1 cellular context compared by ENCODE assay signal in the genomic region with DNA sequence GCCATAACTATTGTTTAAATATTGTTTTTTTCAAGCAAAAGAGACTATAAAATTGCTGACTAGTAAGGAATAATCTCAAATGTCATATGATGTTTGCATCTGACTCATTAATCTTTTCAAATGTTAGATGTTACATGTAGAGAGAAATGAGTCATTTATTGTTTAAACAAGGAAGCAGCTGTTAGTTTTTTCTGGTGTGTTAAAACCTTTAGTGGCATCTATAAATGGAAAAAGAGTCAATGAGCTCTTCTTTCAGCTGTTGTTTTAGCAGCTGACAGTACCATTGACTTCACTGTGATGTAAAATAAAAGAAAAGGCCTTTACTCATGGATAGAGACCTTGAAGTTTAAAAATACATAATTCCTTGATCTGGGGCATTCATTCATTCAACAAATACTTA.
TF ChIP-seq lines count a peak whose summit lies in the region.

No MANE protein-coding gene starts in this region.

TF ChIP-seq in HCT116, 20 proteins besides CTCF, POLR2A, EP300 and RAD21 (continued from another document):
- TF ChIP-seq JUND (IDR thresholded peaks at IDR 0.05) (peak; percentile 57), YY1 (IDR thresholded peaks at IDR 0.05; ENCODE audit: extremely low read depth, insufficient replicate concordance, low read depth, low read length) (no peak), EGR1 (IDR thresholded peaks at IDR 0.05; ENCODE audit: low read depth) (no peak), POLR2AphosphoS5 (IDR thresholded peaks at IDR 0.05; ENCODE audit: low read depth, low read length) (no peak), SP1 (IDR thresholded peaks at IDR 0.05; ENCODE audit: low read depth) (peak; percentile 31; the same call in 1 of the 2 replicates), SRF (IDR thresholded peaks at IDR 0.05; ENCODE audit: low read depth) (peak; percentile 24; the same call in 1 of the 2 replicates), CEBPB (IDR thresholded peaks at IDR 0.05; ENCODE audit: low read depth) (no peak; the same call in 1 of the 2 replicates), FOSL1 (IDR thresholded peaks at IDR 0.05; ENCODE audit: low read depth) (peak; percentile 73), EZH2phosphoT487 (IDR thresholded peaks at IDR 0.05; ENCODE audit: borderline replicate concordance) (no peak), ZNF274 (IDR thresholded peaks at IDR 0.05; ENCODE audit: low read depth, low read length) (no peak)
- TF ChIP-seq, protein P1, sequence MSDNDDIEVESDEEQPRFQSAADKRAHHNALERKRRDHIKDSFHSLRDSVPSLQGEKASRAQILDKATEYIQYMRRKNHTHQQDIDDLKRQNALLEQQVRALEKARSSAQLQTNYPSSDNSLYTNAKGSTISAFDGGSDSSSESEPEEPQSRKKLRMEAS (IDR thresholded peaks at IDR 0.05), result no peak
- TF ChIP-seq, protein P2, sequence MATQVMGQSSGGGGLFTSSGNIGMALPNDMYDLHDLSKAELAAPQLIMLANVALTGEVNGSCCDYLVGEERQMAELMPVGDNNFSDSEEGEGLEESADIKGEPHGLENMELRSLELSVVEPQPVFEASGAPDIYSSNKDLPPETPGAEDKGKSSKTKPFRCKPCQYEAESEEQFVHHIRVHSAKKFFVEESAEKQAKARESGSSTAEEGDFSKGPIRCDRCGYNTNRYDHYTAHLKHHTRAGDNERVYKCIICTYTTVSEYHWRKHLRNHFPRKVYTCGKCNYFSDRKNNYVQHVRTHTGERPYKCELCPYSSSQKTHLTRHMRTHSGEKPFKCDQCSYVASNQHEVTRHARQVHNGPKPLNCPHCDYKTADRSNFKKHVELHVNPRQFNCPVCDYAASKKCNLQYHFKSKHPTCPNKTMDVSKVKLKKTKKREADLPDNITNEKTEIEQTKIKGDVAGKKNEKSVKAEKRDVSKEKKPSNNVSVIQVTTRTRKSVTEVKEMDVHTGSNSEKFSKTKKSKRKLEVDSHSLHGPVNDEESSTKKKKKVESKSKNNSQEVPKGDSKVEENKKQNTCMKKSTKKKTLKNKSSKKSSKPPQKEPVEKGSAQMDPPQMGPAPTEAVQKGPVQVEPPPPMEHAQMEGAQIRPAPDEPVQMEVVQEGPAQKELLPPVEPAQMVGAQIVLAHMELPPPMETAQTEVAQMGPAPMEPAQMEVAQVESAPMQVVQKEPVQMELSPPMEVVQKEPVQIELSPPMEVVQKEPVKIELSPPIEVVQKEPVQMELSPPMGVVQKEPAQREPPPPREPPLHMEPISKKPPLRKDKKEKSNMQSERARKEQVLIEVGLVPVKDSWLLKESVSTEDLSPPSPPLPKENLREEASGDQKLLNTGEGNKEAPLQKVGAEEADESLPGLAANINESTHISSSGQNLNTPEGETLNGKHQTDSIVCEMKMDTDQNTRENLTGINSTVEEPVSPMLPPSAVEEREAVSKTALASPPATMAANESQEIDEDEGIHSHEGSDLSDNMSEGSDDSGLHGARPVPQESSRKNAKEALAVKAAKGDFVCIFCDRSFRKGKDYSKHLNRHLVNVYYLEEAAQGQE (IDR thresholded peaks at IDR 0.05; ENCODE audit: low read depth), result no peak
- TF ChIP-seq, protein P3, sequence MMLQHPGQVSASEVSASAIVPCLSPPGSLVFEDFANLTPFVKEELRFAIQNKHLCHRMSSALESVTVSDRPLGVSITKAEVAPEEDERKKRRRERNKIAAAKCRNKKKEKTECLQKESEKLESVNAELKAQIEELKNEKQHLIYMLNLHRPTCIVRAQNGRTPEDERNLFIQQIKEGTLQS (IDR thresholded peaks at IDR 0.05), result no peak
